9 cellular contexts compared by ENCODE assay signal in the genomic region with DNA sequence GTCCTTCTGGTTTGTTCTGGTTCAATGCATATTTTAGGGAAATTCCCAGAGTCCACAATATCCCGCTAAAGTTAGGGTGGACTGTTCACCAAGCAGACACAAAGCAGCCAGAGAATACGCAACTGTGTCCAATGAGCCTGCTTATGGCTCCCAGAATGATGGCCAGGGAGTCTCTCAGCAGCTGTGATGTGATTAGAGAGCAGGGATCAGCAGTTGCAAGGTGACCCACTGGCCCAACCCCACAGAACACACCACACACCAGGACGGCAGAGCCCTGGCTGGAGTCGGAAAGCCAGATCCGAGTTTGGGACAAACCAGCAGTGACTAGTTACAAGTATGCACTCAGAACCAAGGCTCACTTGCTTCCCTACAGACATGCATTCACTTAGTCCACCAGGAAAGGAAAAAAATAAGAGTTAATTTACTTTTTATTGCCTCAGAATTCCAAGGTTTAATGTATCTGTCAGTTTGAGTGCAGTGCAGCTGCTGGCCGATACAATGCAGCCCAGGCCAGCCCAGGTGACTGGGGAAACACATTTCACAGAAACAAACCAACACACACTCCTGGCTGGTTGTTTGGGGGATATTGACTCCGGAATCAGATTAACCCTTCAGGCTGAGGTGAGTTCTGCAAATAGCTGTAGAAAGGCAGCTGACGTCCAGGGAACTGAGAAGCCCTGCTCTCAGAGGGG.
DNase-seq lines count a peak whose midpoint lies in the region; ATAC-seq and TF ChIP-seq lines count a peak whose summit lies in the region.
"Had no signal": no experiment of that assay in that cellular context is flagged by ENCODE, and none has a peak within 500 bp of the region (broad histone marks: within the 10 kb centered on the region; RNA-seq: fewer than 3 reads in every experiment).

No MANE protein-coding gene starts in this region.

- WGBS in heart left ventricle, 4 donors = 32 to 47% (median 43%) methylated on average over 6 to 8 of the region's 8 CpGs

- H3K27me3 Mint-ChIP-seq in neural crest cell (ENCODE audit: low read depth) = no peaks in the 10 kb centered on the region

- H3K4me1 ChIP-seq in heart left ventricle = peaks cover 34 to 100% (median 98%) of the 10 kb centered on the region in 12 donors
- peaks cover 100% of the 10 kb centered on the region for H3K4me1 ChIP-seq in left ventricle myocardium inferior
- H3K4me1 ChIP-seq in tibial artery = peaks cover 7 to 100% (median 83%) of the 10 kb centered on the region in 4 donors

- no peak for TF ChIP-seq POLR2A in heart left ventricle (IDR thresholded peaks at IDR 0.05)

- H3K4me1 Mint-ChIP-seq in neural crest cell = peaks cover 56% of the 10 kb centered on the region

- DNase-seq in heart left ventricle (peak in 2 of 5 donors; percentile 50 to 73), Right ventricle myocardium inferior (ENCODE audit: missing footprints) (no peak), left ventricle myocardium inferior (peak; percentile 45), neural crest cell (ENCODE audit: low read depth, low spot score) (no peak), Ammon's horn (ENCODE audit: low spot score) (no peak), tibial artery (no peak)
- no peak for DNase-seq in activated CD4-positive, alpha-beta T cell treated with anti-CD3 and anti-CD28 coated beads for 1 hour
- DNase-seq: NCI-H446 treated with DMSO at 0.1 percent for 48 hours had no signal

- TF ChIP-seq CTCF in heart left ventricle (IDR thresholded peaks at IDR 0.05) = no peak
- no peak for TF ChIP-seq CTCF in left ventricle myocardium inferior (IDR thresholded peaks at IDR 0.05; ENCODE audit: borderline replicate concordance)
- no peak for TF ChIP-seq CTCF in neural crest cell (conservative IDR thresholded peaks at IDR 0.05)
- no peak for TF ChIP-seq CTCF in tibial artery (IDR thresholded peaks at IDR 0.05)

- no peak overlapping the region for H3K4me3 Mint-ChIP-seq in neural crest cell

- H3K36me3 ChIP-seq in heart left ventricle (peaks cover 0 to 13% (median 0%) of the 10 kb centered on the region in 9 donors), left ventricle myocardium inferior (no peaks in the 10 kb centered on the region), tibial artery (no peaks in the 10 kb centered on the region)

- H3K36me3 Mint-ChIP-seq in neural crest cell (ENCODE audit: low read depth) = peaks cover 5% of the 10 kb centered on the region

- no peak overlapping the region for H3K4me3 ChIP-seq in heart left ventricle
- no peak overlapping the region for H3K4me3 ChIP-seq in left ventricle myocardium inferior
- H3K4me3 ChIP-seq in tibial artery = no peak overlapping the region

- H3K9me3 ChIP-seq in heart left ventricle (no peaks in the 10 kb centered on the region), left ventricle myocardium inferior (replicated peaks) (no peaks in the 10 kb centered on the region), tibial artery (no peaks in the 10 kb centered on the region)

- peak overlapping the region in 11 of 12 donors; percentile 76 to 97 (median 87) for H3K27ac ChIP-seq in heart left ventricle
- H3K27ac ChIP-seq in left ventricle myocardium inferior (replicated peaks) = peak overlapping the region; percentile 90
- no peak overlapping the region for H3K27ac ChIP-seq in tibial artery

- H3K27me3 ChIP-seq in heart left ventricle = no peaks in the 10 kb centered on the region
- H3K27me3 ChIP-seq in left ventricle myocardium inferior (ENCODE audit: low read depth) = no peaks in the 10 kb centered on the region
- H3K27me3 ChIP-seq in tibial artery = no peaks in the 10 kb centered on the region

- H3K9me3 Mint-ChIP-seq in neural crest cell = no peaks in the 10 kb centered on the region

- ATAC-seq in heart left ventricle = peak in 2 of 4 donors; percentile 14 to 18
- no peak for ATAC-seq in Right ventricle myocardium inferior
- no peak for ATAC-seq in GM19023 (IDR thresholded peaks at IDR 0.05; ENCODE audit: unreplicated experiment)

- H3K27ac Mint-ChIP-seq in neural crest cell (ENCODE audit: unreplicated experiment) = peak overlapping the region; percentile 72

- intact Hi-C loops in heart left ventricle (cut with DNase I) (loop anchor here in 9 of 10 donors (2.0 to 10.0 kb wide), 11 partner anchors 36 to 122 kb away; partner anchors contain the start of gene HIC1 (in 1 of the 9)), Right ventricle myocardium inferior (cut with DNase I) (loop anchor here (2.0 to 10.0 kb wide), 4 partner anchors 52 to 118 kb away; no protein-coding TSS in a partner anchor), left ventricle myocardium inferior (cut with micrococcal nuclease) (loop anchor here (10.0 kb wide), 2 partner anchors 58 to 82 kb away; no protein-coding TSS in a partner anchor), tibial artery (cut with DNase I; ENCODE audit: low total_unique reads) (no loop called here)

Comparison
In these comparisons a context has a peak if more than half of its experiments do, and no peak if none do; other contexts are left out.
1. H3K27ac ChIP-seq: peak in heart left ventricle (11 of 12) and left ventricle myocardium inferior (single experiment); none in tibial artery (0 of 2).